ENCODE assay signal across 1 cellular context in genomic region chr17:57050303-57050702, GRCh38.
TF ChIP-seq lines count a peak whose summit lies in the region.

No MANE protein-coding gene starts in this region.

TF ChIP-seq in A549, 52 proteins besides CTCF, POLR2A, EP300 and RAD21:
- TF ChIP-seq ZSCAN20 (CRISPR knock-in tag; IDR thresholded peaks at IDR 0.05) (no peak), BHLHE40 (IDR thresholded peaks at IDR 0.05; ENCODE audit: low read depth, low read length) (no peak), MAZ (IDR thresholded peaks at IDR 0.05; ENCODE audit: borderline replicate concordance, low read depth, low read length) (no peak), HOXB13 (CRISPR knock-in tag; IDR thresholded peaks at IDR 0.05; ENCODE audit: low read depth) (no peak), BCL3 (IDR thresholded peaks at IDR 0.05) (no peak), ZFP36 (IDR thresholded peaks at IDR 0.05; ENCODE audit: borderline replicate concordance, partially characterized antibody) (no peak), HEYL (CRISPR knock-in tag; IDR thresholded peaks at IDR 0.05) (no peak), ZNF302 (CRISPR knock-in tag; IDR thresholded peaks at IDR 0.05) (no peak), CBX2 (IDR thresholded peaks at IDR 0.05; ENCODE audit: borderline replicate concordance, low read depth) (no peak), ATOH8 (CRISPR knock-in tag; IDR thresholded peaks at IDR 0.05; ENCODE audit: low read depth) (no peak)
